ENCODE assay signal across 1 cellular context in genomic region chr7:26001662-26002244, GRCh38.
TF ChIP-seq lines count a peak whose summit lies in the region.

No MANE protein-coding gene starts in this region.

TF ChIP-seq in HepG2, 621 proteins besides CTCF, POLR2A, EP300 and RAD21 (continued from another document and continues in another):
- peak; percentile 94 for TF ChIP-seq ZBTB37 (CRISPR knock-in tag; IDR thresholded peaks at IDR 0.05)
- no peak for TF ChIP-seq ZNF737 (CRISPR knock-in tag; IDR thresholded peaks at IDR 0.05; ENCODE audit: borderline replicate concordance)
- TF ChIP-seq NR2F2 (IDR thresholded peaks at IDR 0.05; ENCODE audit: borderline replicate concordance, low read depth) = peak; percentile 91
- 0 out of 2 replicates have a peak, but pooled peaks have one; percentile 33 for TF ChIP-seq SIX1 (CRISPR knock-in tag; IDR thresholded peaks at IDR 0.05; ENCODE audit: borderline replicate concordance)
- TF ChIP-seq REXO4 (CRISPR knock-in tag; IDR thresholded peaks at IDR 0.05; ENCODE audit: borderline replicate concordance) = no peak
- peak; percentile 63; the same call in 1 of the 2 replicates for TF ChIP-seq TARDBP (CRISPR knock-in tag; IDR thresholded peaks at IDR 0.05)
- no peak for TF ChIP-seq ZNF205 (CRISPR knock-in tag; IDR thresholded peaks at IDR 0.05)
- TF ChIP-seq ZNF264 (CRISPR knock-in tag; IDR thresholded peaks at IDR 0.05) = no peak
- no peak for TF ChIP-seq ZNF878 (CRISPR knock-in tag; IDR thresholded peaks at IDR 0.05)
- TF ChIP-seq DMAP1 (CRISPR knock-in tag; IDR thresholded peaks at IDR 0.05) = 0 out of 2 replicates have a peak, but pooled peaks have one; percentile 25
- no peak for TF ChIP-seq BRCA1 (CRISPR knock-in tag; IDR thresholded peaks at IDR 0.05)
- TF ChIP-seq HMG20B (CRISPR knock-in tag; conservative IDR thresholded peaks at IDR 0.05) = peak; percentile 78
- TF ChIP-seq ZFP37 (CRISPR knock-in tag; IDR thresholded peaks at IDR 0.05; ENCODE audit: borderline replicate concordance) = no peak
- TF ChIP-seq HNRNPUL1 (IDR thresholded peaks at IDR 0.05; ENCODE audit: low read depth, low read length) = no peak
- TF ChIP-seq HMG20A (CRISPR knock-in tag; IDR thresholded peaks at IDR 0.05; ENCODE audit: borderline replicate concordance) = peak; percentile 71; the same call in 1 of the 2 replicates
- TF ChIP-seq, protein P1, sequence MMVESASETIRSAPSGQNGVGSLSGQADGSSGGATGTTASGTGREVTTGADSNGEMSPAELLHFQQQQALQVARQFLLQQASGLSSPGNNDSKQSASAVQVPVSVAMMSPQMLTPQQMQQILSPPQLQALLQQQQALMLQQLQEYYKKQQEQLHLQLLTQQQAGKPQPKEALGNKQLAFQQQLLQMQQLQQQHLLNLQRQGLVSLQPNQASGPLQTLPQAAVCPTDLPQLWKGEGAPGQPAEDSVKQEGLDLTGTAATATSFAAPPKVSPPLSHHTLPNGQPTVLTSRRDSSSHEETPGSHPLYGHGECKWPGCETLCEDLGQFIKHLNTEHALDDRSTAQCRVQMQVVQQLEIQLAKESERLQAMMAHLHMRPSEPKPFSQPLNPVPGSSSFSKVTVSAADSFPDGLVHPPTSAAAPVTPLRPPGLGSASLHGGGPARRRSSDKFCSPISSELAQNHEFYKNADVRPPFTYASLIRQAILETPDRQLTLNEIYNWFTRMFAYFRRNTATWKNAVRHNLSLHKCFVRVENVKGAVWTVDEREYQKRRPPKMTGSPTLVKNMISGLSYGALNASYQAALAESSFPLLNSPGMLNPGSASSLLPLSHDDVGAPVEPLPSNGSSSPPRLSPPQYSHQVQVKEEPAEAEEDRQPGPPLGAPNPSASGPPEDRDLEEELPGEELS (CRISPR knock-in tag; IDR thresholded peaks at IDR 0.05) = peak; percentile 81
- peak; percentile 37; the same call in 1 of the 2 replicates for TF ChIP-seq PHF21A (CRISPR knock-in tag; IDR thresholded peaks at IDR 0.05)
- TF ChIP-seq SOX13 (IDR thresholded peaks at IDR 0.05) = peak; percentile 91
- peak in 1 of 2 experiments; percentile 98; a peak in 2 of 4 replicates for TF ChIP-seq SOX13 (CRISPR knock-in tag; conservative IDR thresholded peaks at IDR 0.05 in 1 of 2, IDR thresholded peaks at IDR 0.05 in 1 of 2)
- TF ChIP-seq ZFYVE20 (CRISPR knock-in tag; IDR thresholded peaks at IDR 0.05; ENCODE audit: borderline replicate concordance, low read depth) = no peak
- peak; percentile 98 for TF ChIP-seq TCF7 (IDR thresholded peaks at IDR 0.05; ENCODE audit: low read depth)
- no peak for TF ChIP-seq KLF6 (CRISPR knock-in tag; IDR thresholded peaks at IDR 0.05)
- no peak for TF ChIP-seq ZNF34 (CRISPR knock-in tag; IDR thresholded peaks at IDR 0.05; ENCODE audit: borderline replicate concordance)
- TF ChIP-seq FOXO1 (CRISPR knock-in tag; IDR thresholded peaks at IDR 0.05) = peak; percentile 72; the same call in 1 of the 2 replicates
- TF ChIP-seq ATF6 (CRISPR knock-in tag; conservative IDR thresholded peaks at IDR 0.05) = no peak
- peak; percentile 36 to 78; a peak in 3 of 4 replicates for TF ChIP-seq NR2F1 (CRISPR knock-in tag; IDR thresholded peaks at IDR 0.05)
- TF ChIP-seq FOXA1 (IDR thresholded peaks at IDR 0.05) = peak; percentile 54; the same call in 1 of the 2 replicates
- peak; percentile 91 for TF ChIP-seq FOXA1 (CRISPR knock-in tag; IDR thresholded peaks at IDR 0.05)
- no peak for TF ChIP-seq MAZ (IDR thresholded peaks at IDR 0.05; ENCODE audit: borderline replicate concordance, low read depth, low read length)
- no peak for TF ChIP-seq MAZ (CRISPR knock-in tag; IDR thresholded peaks at IDR 0.05; ENCODE audit: low read depth)
- peak; percentile 91; the same call in 1 of the 2 replicates for TF ChIP-seq ZNF746 (CRISPR knock-in tag; IDR thresholded peaks at IDR 0.05)
- peak; percentile 76; the same call in 1 of the 2 replicates for TF ChIP-seq HHEX (CRISPR knock-in tag; IDR thresholded peaks at IDR 0.05)
- TF ChIP-seq ATF2 (CRISPR knock-in tag; IDR thresholded peaks at IDR 0.05) = 0 out of 2 replicates have a peak, but pooled peaks have one; percentile 41
- no peak for TF ChIP-seq ZSCAN29 (CRISPR knock-in tag; conservative IDR thresholded peaks at IDR 0.05)
- no peak for TF ChIP-seq ZNF550 (CRISPR knock-in tag; IDR thresholded peaks at IDR 0.05; ENCODE audit: borderline replicate concordance)
- TF ChIP-seq TEAD2 (CRISPR knock-in tag; IDR thresholded peaks at IDR 0.05) = no peak
- TF ChIP-seq TBX3 (IDR thresholded peaks at IDR 0.05; ENCODE audit: borderline replicate concordance) = peak; percentile 86
- no peak for TF ChIP-seq ZNF446 (CRISPR knock-in tag; IDR thresholded peaks at IDR 0.05)
- peak; percentile 75 for TF ChIP-seq PATZ1 (CRISPR knock-in tag; IDR thresholded peaks at IDR 0.05)
- no peak for TF ChIP-seq ZNF768 (CRISPR knock-in tag; IDR thresholded peaks at IDR 0.05)
- TF ChIP-seq ZMYM3 (CRISPR knock-in tag; IDR thresholded peaks at IDR 0.05) = no peak
- TF ChIP-seq ZFP36L2 (CRISPR knock-in tag; IDR thresholded peaks at IDR 0.05) = no peak
- peak; percentile 75; the same call in 1 of the 2 replicates for TF ChIP-seq RERE (CRISPR knock-in tag; IDR thresholded peaks at IDR 0.05; ENCODE audit: low read depth)
- TF ChIP-seq TEAD3 (CRISPR knock-in tag; optimal IDR thresholded peaks at IDR 0.05; ENCODE audit: borderline replicate concordance) = peak; percentile 91
- TF ChIP-seq SNAI1 (CRISPR knock-in tag; IDR thresholded peaks at IDR 0.05; ENCODE audit: borderline replicate concordance) = no peak
- TF ChIP-seq HOXA5 (CRISPR knock-in tag; IDR thresholded peaks at IDR 0.05) = no peak
- TF ChIP-seq HOXA3 (CRISPR knock-in tag; IDR thresholded peaks at IDR 0.05) = 0 out of 2 replicates have a peak, but pooled peaks have one; percentile 23
- TF ChIP-seq, protein P2, sequence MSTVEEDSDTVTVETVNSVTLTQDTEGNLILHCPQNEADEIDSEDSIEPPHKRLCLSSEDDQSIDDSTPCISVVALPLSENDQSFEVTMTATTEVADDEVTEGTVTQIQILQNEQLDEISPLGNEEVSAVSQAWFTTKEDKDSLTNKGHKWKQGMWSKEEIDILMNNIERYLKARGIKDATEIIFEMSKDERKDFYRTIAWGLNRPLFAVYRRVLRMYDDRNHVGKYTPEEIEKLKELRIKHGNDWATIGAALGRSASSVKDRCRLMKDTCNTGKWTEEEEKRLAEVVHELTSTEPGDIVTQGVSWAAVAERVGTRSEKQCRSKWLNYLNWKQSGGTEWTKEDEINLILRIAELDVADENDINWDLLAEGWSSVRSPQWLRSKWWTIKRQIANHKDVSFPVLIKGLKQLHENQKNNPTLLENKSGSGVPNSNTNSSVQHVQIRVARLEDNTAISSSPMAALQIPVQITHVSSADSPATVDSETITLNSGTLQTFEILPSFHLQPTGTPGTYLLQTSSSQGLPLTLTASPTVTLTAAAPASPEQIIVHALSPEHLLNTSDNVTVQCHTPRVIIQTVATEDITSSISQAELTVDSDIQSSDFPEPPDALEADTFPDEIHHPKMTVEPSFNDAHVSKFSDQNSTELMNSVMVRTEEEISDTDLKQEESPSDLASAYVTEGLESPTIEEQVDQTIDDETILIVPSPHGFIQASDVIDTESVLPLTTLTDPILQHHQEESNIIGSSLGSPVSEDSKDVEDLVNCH (CRISPR knock-in tag; IDR thresholded peaks at IDR 0.05) = no peak
- TF ChIP-seq CHD4 (IDR thresholded peaks at IDR 0.05; ENCODE audit: borderline replicate concordance, low read length) = peak; percentile 54; the same call in 1 of the 2 replicates
- peak; percentile 94 for TF ChIP-seq ISL2 (CRISPR knock-in tag; IDR thresholded peaks at IDR 0.05)
- TF ChIP-seq ZFP90 (CRISPR knock-in tag; IDR thresholded peaks at IDR 0.05; ENCODE audit: borderline replicate concordance) = no peak
- TF ChIP-seq ZNF776 (CRISPR knock-in tag; IDR thresholded peaks at IDR 0.05) = no peak
